In the genomic region with DNA sequence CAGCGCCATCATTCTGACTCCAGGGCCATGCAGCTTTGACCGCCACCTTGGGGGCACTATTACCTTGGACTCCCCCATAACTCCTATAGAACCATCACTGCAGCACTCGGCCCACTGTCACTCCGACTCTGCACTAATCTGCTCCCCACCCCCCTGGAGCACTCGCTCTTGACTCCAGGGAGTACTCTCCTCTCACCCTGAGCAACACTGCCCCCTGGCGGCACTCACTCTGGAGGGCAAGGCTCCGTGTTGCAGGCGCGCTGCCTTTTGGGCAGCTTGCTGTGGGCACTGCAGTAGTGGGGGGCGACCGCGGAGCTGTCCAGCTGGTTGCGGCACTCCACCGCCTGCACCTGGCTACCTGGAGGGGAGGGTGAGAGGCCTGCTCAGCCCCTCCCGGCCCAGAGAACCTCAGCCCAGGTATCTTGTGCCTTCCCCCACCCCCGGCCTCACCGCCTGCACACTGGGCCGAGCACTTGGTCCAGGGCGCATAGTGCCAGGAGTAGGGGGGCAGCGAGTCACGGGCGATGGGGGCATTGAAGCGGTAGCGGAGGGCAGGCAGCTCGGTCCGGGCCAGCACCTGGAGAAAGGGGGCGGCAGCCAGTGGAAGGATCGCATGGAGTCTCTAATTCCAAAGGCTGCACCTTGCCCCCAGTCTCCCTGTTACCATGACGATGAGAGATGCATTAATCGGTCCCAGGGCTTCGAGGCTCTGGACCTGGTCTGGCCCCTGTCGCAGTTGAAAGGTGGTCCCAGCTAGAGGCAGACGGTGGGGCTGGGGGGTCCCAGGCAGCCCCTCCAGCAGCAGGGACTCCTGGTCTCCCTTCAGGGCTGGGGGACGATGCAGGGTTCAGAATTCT, we compare ENCODE assay signal across 8 cellular contexts. TPM values are rescaled to one million over a fixed set of nuclear protein-coding genes. Genes with fewer than 3 reads are reported as not detected.
DNase-seq lines count a peak whose midpoint lies in the region; ATAC-seq and TF ChIP-seq lines count a peak whose summit lies in the region.

No MANE protein-coding gene starts in this region.

- no peak for TF ChIP-seq POLR2A in testis (IDR thresholded peaks at IDR 0.05)

- 59 to 90% methylated on average over 3 to 34 of the region's 34 CpGs for WGBS in testis, 2 donors

- H3K4me1 Mint-ChIP-seq in T-helper 2 cell treated with Interferon-gamma antibody and Interleukin-4, amounts not matched to agents 5 μg/mL and 100 μg/mL, for 36 hours (ENCODE audit: low read depth) = no peaks in the 10 kb centered on the region
- no peaks in the 10 kb centered on the region for H3K4me1 Mint-ChIP-seq in activated naive CD4-positive, alpha-beta T cell treated with anti-CD3 and anti-CD28 coated beads, Interleukin-2, amount 10 ng/mL, durations not matched to agents 7 days and 5 days

- H3K4me3 ChIP-seq in Panc1 (ENCODE audit: low read depth in 2 of 2, low read length in 2 of 2) (no peak overlapping the region), testis (no peak overlapping the region)

- H3K27me3 ChIP-seq in Panc1 (ENCODE audit: control insufficient read depth, insufficient read depth, low read length) (no peaks in the 10 kb centered on the region), testis (no peaks in the 10 kb centered on the region)

- H3K4me1 ChIP-seq in Panc1 (ENCODE audit: control insufficient read depth, insufficient read depth, low read length) (no peaks in the 10 kb centered on the region), testis (no peaks in the 10 kb centered on the region)

- H3K27me3 Mint-ChIP-seq in T-helper 2 cell treated with Interferon-gamma antibody and Interleukin-4, amounts not matched to agents 5 μg/mL and 100 μg/mL, for 36 hours (ENCODE audit: low read depth) = peaks cover 5% of the 10 kb centered on the region
- H3K27me3 Mint-ChIP-seq in activated naive CD4-positive, alpha-beta T cell treated with anti-CD3 and anti-CD28 coated beads, Interleukin-2, amount 10 ng/mL, durations not matched to agents 7 days and 5 days = peaks cover 19% of the 10 kb centered on the region

- DNase-seq in T-helper 2 cell (peak; percentile 39 to 64 (median 54)), Panc1 (ENCODE audit: low read depth, low spot score) (no peak), iPS-NIHi11 (ENCODE audit: low spot score) (peak; percentile 89), testis (peak; percentile 67), KG1 (lab: John Stamatoyannopoulos, UW) (no peak)
- DNase-seq in T-helper 2 cell treated with Interferon-gamma antibody and Interleukin-4, amounts not matched to agents 5 μg/mL and 100 μg/mL, for 36 hours (ENCODE audit: low spot score) = no peak
- DNase-seq in activated naive CD4-positive, alpha-beta T cell treated with anti-CD3 and anti-CD28 coated beads, Interleukin-2, amount 10 ng/mL, durations not matched to agents 7 days and 5 days = peak; percentile 74

- no TSS peak for BruUV-seq in Panc1 (replicated peaks; lab: Mats Ljungman, UMichigan)

- peak; percentile 89 for TF ChIP-seq CTCF in Panc1 (IDR thresholded peaks at IDR 0.05)
- peak in 1 of 3 experiments; percentile 47 for TF ChIP-seq CTCF in testis (IDR thresholded peaks at IDR 0.05)

- in situ Hi-C loops in Panc1 (cut with HindIII; ENCODE audit: low pct_unique_long_range_greater_than_20kb, low sequenced_read_pairs) = no loop called here

- H3K9me3 Mint-ChIP-seq in T-helper 2 cell treated with Interferon-gamma antibody and Interleukin-4, amounts not matched to agents 5 μg/mL and 100 μg/mL, for 36 hours = no peaks in the 10 kb centered on the region
- H3K9me3 Mint-ChIP-seq in activated naive CD4-positive, alpha-beta T cell treated with anti-CD3 and anti-CD28 coated beads, Interleukin-2, amount 10 ng/mL, durations not matched to agents 7 days and 5 days = no peaks in the 10 kb centered on the region

- H3K36me3 Mint-ChIP-seq in T-helper 2 cell treated with Interferon-gamma antibody and Interleukin-4, amounts not matched to agents 5 μg/mL and 100 μg/mL, for 36 hours (ENCODE audit: low read depth) = no peaks in the 10 kb centered on the region
- no peaks in the 10 kb centered on the region for H3K36me3 Mint-ChIP-seq in activated naive CD4-positive, alpha-beta T cell treated with anti-CD3 and anti-CD28 coated beads, Interleukin-2, amount 10 ng/mL, durations not matched to agents 7 days and 5 days

- CTCF ChIA-PET in Panc1 (lab: Charles Lee) = interaction anchor here (0.6 to 0.7 kb wide), 3 partner anchors 36 to 1296 kb away, joined by 3 to 4 read pairs (median 3); no protein-coding TSS in a partner anchor
- CTCF ChIA-PET in activated naive CD4-positive, alpha-beta T cell treated with anti-CD3 and anti-CD28 coated beads, Interleukin-2, amount 10 ng/mL, durations not matched to agents 7 days and 5 days (lab: Charles Lee) = interaction anchor here (0.7 to 2.0 kb wide), 6 partner anchors 9 to 232 kb away, joined by 3 to 10 read pairs (median 6); partner anchors contain the start of genes MARCHF2 and MYO1F

- no peak overlapping the region for H3K27ac ChIP-seq in Panc1 (ENCODE audit: low read length)
- H3K27ac ChIP-seq in testis = no peak overlapping the region

- H3K4me3 Mint-ChIP-seq in T-helper 2 cell treated with Interferon-gamma antibody and Interleukin-4, amounts not matched to agents 5 μg/mL and 100 μg/mL, for 36 hours = no peak overlapping the region
- H3K4me3 Mint-ChIP-seq in activated naive CD4-positive, alpha-beta T cell treated with anti-CD3 and anti-CD28 coated beads, Interleukin-2, amount 10 ng/mL, durations not matched to agents 7 days and 5 days = no peak overlapping the region

- intact Hi-C loops in Panc1 (cut with micrococcal nuclease; ENCODE audit: unreplicated experiment) = no loop called here
- intact Hi-C loops in testis (cut with DNase I; ENCODE audit: low total_unique reads) = no loop called here

- POLR2A ChIA-PET in Panc1 (lab: Charles Lee) = interaction anchor here (0.7 kb wide), 1 partner anchor 13 kb away, joined by 3 read pairs; no protein-coding TSS in a partner anchor

- H3K9me3 ChIP-seq in Panc1 (ENCODE audit: control insufficient read depth, insufficient read depth, low read depth, low read length) (no peaks in the 10 kb centered on the region), testis (no peaks in the 10 kb centered on the region)

- H3K36me3 ChIP-seq in Panc1 (ENCODE audit: control insufficient read depth, insufficient read depth, low read length) (no peaks in the 10 kb centered on the region), testis (ENCODE audit: low read depth, missing control alignments) (no peaks in the 10 kb centered on the region)

- ATAC-seq in Panc1 (peak; percentile 83), HG03378 (IDR thresholded peaks at IDR 0.05; ENCODE audit: unreplicated experiment) (no peak)

- H3K27ac Mint-ChIP-seq in T-helper 2 cell treated with Interferon-gamma antibody and Interleukin-4, amounts not matched to agents 5 μg/mL and 100 μg/mL, for 36 hours = no peak overlapping the region
- H3K27ac Mint-ChIP-seq in activated naive CD4-positive, alpha-beta T cell treated with anti-CD3 and anti-CD28 coated beads, Interleukin-2, amount 10 ng/mL, durations not matched to agents 7 days and 5 days = no peak overlapping the region

RNA-seq across cellular contexts. Expression of gene MYO1F, which starts 8.9 kb away (rescaled TPM):
- total RNA-seq in Panc1 (2021; ENCODE audit: unreplicated experiment) (0.33 TPM), testis (1 to 10 TPM; 4.7 to 6.7 TPM)
- 1.7 TPM for polyA plus RNA-seq in Panc1 (2012; ENCODE audit: insufficient read length)
- polyA plus RNA-seq in testis (ENCODE audit: insufficient read depth, low read depth, low replicate concordance) = 5.9 TPM

RNA-seq across cellular contexts. Expression of gene ADAMTS10, which starts 24.4 kb away (rescaled TPM):
- total RNA-seq in Panc1 (2021; ENCODE audit: unreplicated experiment) (10.0 TPM), testis (10 to 100 TPM; 27.9 to 31.9 TPM)
- 16.6 TPM for polyA plus RNA-seq in Panc1 (2012; ENCODE audit: insufficient read length)
- 7.2 TPM for polyA plus RNA-seq in testis (ENCODE audit: insufficient read depth, low read depth, low replicate concordance)

RNA-seq across cellular contexts. Expression of gene NFILZ, which starts 44.3 kb away (rescaled TPM):
- not detected for total RNA-seq in Panc1 (2021; ENCODE audit: unreplicated experiment)
- polyA plus RNA-seq in Panc1 (2012; ENCODE audit: insufficient read length) = not detected
- total RNA-seq in testis = 1 to 10 TPM; 1.4 to 4.6 TPM
- polyA plus RNA-seq in testis (ENCODE audit: insufficient read depth, low read depth, low replicate concordance) = 4.0 TPM

Comparison
In these comparisons a context has a peak if more than half of its experiments do, and no peak if none do; other contexts are left out.
1. DNase-seq: peak in T-helper 2 cell (5 of 5), activated naive CD4-positive, alpha-beta T cell treated with anti-CD3 and anti-CD28 coated beads, Interleukin-2, amount 10 ng/mL, durations not matched to agents 7 days and 5 days (single experiment), iPS-NIHi11 (single experiment) and testis (single experiment); none in T-helper 2 cell treated with Interferon-gamma antibody and Interleukin-4, amounts not matched to agents 5 μg/mL and 100 μg/mL, for 36 hours (single experiment), Panc1 (single experiment) and KG1 (single experiment).